ENCODE assay signal across 13 cellular contexts in the genomic region with DNA sequence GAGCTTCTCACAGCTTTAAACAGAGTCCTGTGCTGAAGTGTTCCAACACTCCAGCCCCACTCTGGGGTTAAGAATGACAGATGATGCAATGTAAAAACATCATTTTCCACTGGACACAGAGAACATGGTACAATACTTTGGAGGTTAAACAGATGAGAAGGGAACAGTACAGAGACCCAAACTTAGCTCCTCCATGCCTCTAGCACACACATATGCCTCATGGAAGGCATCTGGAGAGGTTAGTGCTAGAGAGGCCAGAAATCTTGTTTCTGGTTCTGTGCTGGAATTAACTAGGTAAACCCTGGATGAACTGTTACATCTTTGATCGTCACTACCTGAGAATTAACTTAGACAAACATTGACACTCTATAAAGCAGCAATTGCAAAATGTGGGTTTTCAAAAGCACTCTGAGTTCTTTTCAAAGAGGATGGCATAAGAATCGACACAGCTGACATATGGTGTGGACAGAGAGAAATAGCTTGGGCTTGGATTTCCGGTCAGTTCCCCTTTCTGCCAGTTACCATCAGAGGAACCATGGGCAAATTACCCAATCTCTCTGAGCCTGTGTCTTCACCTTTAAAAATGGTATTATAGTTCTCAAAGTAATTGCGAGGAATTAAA.
DNase-seq lines count a peak whose midpoint lies in the region; ATAC-seq, FAIRE-seq and TF ChIP-seq lines count a peak whose summit lies in the region.
"Had no signal": no experiment of that assay in that cellular context is flagged by ENCODE, and none has a peak within 500 bp of the region (broad histone marks: within the 10 kb centered on the region; RNA-seq: fewer than 3 reads in every experiment).

No MANE protein-coding gene starts in this region.

- peaks cover 12% of the 10 kb centered on the region for H3K79me2 ChIP-seq in astrocyte (ENCODE audit: insufficient read depth, low read length)

- peaks cover 20% of the 10 kb centered on the region for H3K4me1 Mint-ChIP-seq in astrocyte (ENCODE audit: low read depth, unreplicated experiment)

- ATAC-seq in sciatic nerve: peak; percentile 77

- no peak overlapping the region for H3K4me2 ChIP-seq in astrocyte (ENCODE audit: low read length)
- H3K4me2 ChIP-seq: PC-9 had no signal

- no peak for TF ChIP-seq CTCF in astrocyte (IDR thresholded peaks at IDR 0.05; ENCODE audit: insufficient read depth, low read depth, low read length)
- TF ChIP-seq CTCF in right atrium auricular region (IDR thresholded peaks at IDR 0.05): no peak

- H3K4me3 ChIP-seq in astrocyte (ENCODE audit: insufficient read depth, low read depth, low read length): no peak overlapping the region
- no peak overlapping the region for H3K4me3 ChIP-seq in right atrium auricular region
- H3K4me3 ChIP-seq: PC-9 had no signal

- H3K27ac ChIP-seq in astrocyte (ENCODE audit: low read depth, low read length) (no peak overlapping the region), right atrium auricular region (peak overlapping the region; percentile 11 to 58)
- H3K27ac ChIP-seq: PC-9 had no signal

- intact Hi-C loops in sciatic nerve (cut with DNase I): no loop called here

- no peaks in the 10 kb centered on the region for H3K27me3 Mint-ChIP-seq in astrocyte (ENCODE audit: low read depth, unreplicated experiment)

- peaks cover 9% of the 10 kb centered on the region for H4K20me1 ChIP-seq in astrocyte (ENCODE audit: insufficient read depth, low read length)

- peaks cover 4% of the 10 kb centered on the region for H3K4me1 ChIP-seq in astrocyte (ENCODE audit: insufficient read depth, low read length)
- H3K4me1 ChIP-seq in right atrium auricular region: no peaks in the 10 kb centered on the region
- H3K4me1 ChIP-seq: BE2C had no signal

- H3K9me3 ChIP-seq in astrocyte (ENCODE audit: insufficient read depth, low read depth, low read length): no peaks in the 10 kb centered on the region
- no peaks in the 10 kb centered on the region for H3K9me3 ChIP-seq in right atrium auricular region
- H3K9me3 ChIP-seq: BE2C had no signal

- no peak for FAIRE-seq in astrocyte (lab: Jason Lieb, UNC)

- H2AFZ ChIP-seq in astrocyte (ENCODE audit: low read depth, low read length): no peak overlapping the region
- H2AFZ ChIP-seq: PC-9 had no signal

- no peak overlapping the region for H3K4me3 Mint-ChIP-seq in astrocyte (ENCODE audit: unreplicated experiment)

- H3K27me3 ChIP-seq in astrocyte (ENCODE audit: insufficient read depth, low read length) (no peaks in the 10 kb centered on the region), right atrium auricular region (no peaks in the 10 kb centered on the region)
- H3K27me3 ChIP-seq: BE2C had no signal

- H3K27ac Mint-ChIP-seq in astrocyte (ENCODE audit: unreplicated experiment): peak overlapping the region; percentile 56
- H3K27ac Mint-ChIP-seq: progenitor cell of endocrine pancreas had no signal

- peak; percentile 3 for DNase-seq in GF-D8 (lab: John Stamatoyannopoulos, UW)
- no peak for DNase-seq in astrocyte (ENCODE audit: low read depth)
- DNase-seq in right atrium auricular region (ENCODE audit: low spot score): no peak
- DNase-seq in sciatic nerve (ENCODE audit: low spot score): no peak
- DNase-seq in RKO (ENCODE audit: low spot score): no peak
- no peak for DNase-seq in activated CD4-positive, CD25-positive, alpha-beta regulatory T cell treated with anti-CD3 and anti-CD28 coated beads, Interleukin-2, amount 50 U/mL, for 72 hours
- DNase-seq in T-helper 1 cell: no peak
- no peak for DNase-seq in epidermal melanocyte (ENCODE audit: insufficient read length, low spot score)
- DNase-seq: BE2C; central memory CD4-positive, alpha-beta T cell; GDM1 had no signal

- peaks cover 9% of the 10 kb centered on the region for H3K36me3 Mint-ChIP-seq in astrocyte (ENCODE audit: low read depth, unreplicated experiment)

- no peak overlapping the region for H3K9ac ChIP-seq in astrocyte (ENCODE audit: low read length)

- no peaks in the 10 kb centered on the region for H3K36me3 ChIP-seq in astrocyte (ENCODE audit: insufficient read depth, low read length)
- H3K36me3 ChIP-seq in right atrium auricular region: no peaks in the 10 kb centered on the region
- H3K36me3 ChIP-seq: BE2C had no signal

- H3K9me3 Mint-ChIP-seq in astrocyte (ENCODE audit: unreplicated experiment): no peaks in the 10 kb centered on the region
